18 cellular contexts compared by ENCODE assay signal in the genomic region with DNA sequence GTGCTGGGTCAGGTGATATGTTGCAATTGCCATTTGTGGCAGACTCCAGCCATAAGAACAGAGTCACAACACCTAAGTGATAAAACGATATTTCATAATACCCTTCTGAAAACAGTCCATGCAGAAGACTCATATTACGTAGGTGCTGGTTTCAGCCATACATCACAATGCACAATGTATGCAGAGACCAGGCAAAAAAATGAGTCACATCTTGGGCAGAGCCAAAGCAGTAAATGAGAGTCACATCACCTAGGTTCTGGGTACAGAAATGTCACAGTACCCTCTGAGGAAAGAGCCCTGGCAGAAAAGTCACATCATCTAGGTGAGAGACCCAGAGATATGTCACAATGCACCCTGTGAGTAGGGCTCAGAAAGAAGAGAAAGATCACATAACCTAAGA.
DNase-seq lines count a peak whose midpoint lies in the region; ATAC-seq and TF ChIP-seq lines count a peak whose summit lies in the region.
"Had no signal": no experiment of that assay in that cellular context is flagged by ENCODE, and none has a peak within 500 bp of the region (broad histone marks: within the 10 kb centered on the region; RNA-seq: fewer than 3 reads in every experiment).

No MANE protein-coding gene starts in this region.

- no peaks in the 10 kb centered on the region for H3K4me1 Mint-ChIP-seq in activated T-helper 17 cell treated with anti-CD3 and anti-CD28 coated beads, Interleukin-2, amount 50 U/mL, for 72 hours
- no peaks in the 10 kb centered on the region for H3K4me1 Mint-ChIP-seq in stimulated activated effector memory CD8-positive, alpha-beta T cell treated with anti-CD3 and anti-CD28 coated beads, Interleukin-12 subunit alpha, Interleukin-12 subunit beta, amount 100 ng/mL, for 72 hours
- H3K4me1 Mint-ChIP-seq: B cell had no signal

- H3K27ac ChIP-seq in PC-3 (ENCODE audit: low read length) = no peak overlapping the region
- peak overlapping the region; percentile 63 for H3K27ac ChIP-seq in epithelial cell of prostate
- H3K27ac ChIP-seq: A549; BLaER1 treated with 17β-estradiol and CSF1 and Interleukin-3, amounts not matched to agents 10 nM and 100 nM; C4-2B had no signal

- no peak overlapping the region for H2AFZ ChIP-seq in PC-3 (ENCODE audit: low read length)

- ATAC-seq in PC-3 (no peak), HG02938 (IDR thresholded peaks at IDR 0.05; ENCODE audit: unreplicated experiment) (no peak)
- ATAC-seq in activated T-helper 17 cell treated with anti-CD3 and anti-CD28 coated beads, Interleukin-2, amount 50 U/mL, for 72 hours (replicated peaks) = peak; percentile 46
- peak; percentile 56 for ATAC-seq in stimulated activated effector memory CD8-positive, alpha-beta T cell treated with anti-CD3 and anti-CD28 coated beads, Interleukin-12 subunit alpha, Interleukin-12 subunit beta, amount 100 ng/mL, for 72 hours
- ATAC-seq: A549; CD8-positive, alpha-beta T cell had no signal

- H4K20me1 ChIP-seq in PC-3 (ENCODE audit: low read length) = no peaks in the 10 kb centered on the region
- H4K20me1 ChIP-seq: BLaER1 treated with 17β-estradiol and CSF1 and Interleukin-3, amounts not matched to agents 10 nM and 100 nM had no signal

- CTCF ChIA-PET in PC-3 (lab: Charles Lee) = no interaction called here

- no peaks in the 10 kb centered on the region for H3K27me3 ChIP-seq in PC-3 (ENCODE audit: low read length)
- H3K27me3 ChIP-seq: BLaER1 treated with 17β-estradiol and CSF1 and Interleukin-3, amounts not matched to agents 10 nM and 100 nM had no signal

- BruUV-seq in PC-3 (replicated peaks; lab: Mats Ljungman, UMichigan) = no TSS peak

- H3F3A ChIP-seq in PC-3 (ENCODE audit: low read length, unreplicated experiment) = no peaks in the 10 kb centered on the region

- intact Hi-C loops in PC-3 (cut with micrococcal nuclease) = no loop called here

- H3K4me1 ChIP-seq in PC-3 (ENCODE audit: insufficient read depth, low read length) = no peaks in the 10 kb centered on the region
- H3K4me1 ChIP-seq: A549 had no signal

- no peaks in the 10 kb centered on the region for H3K79me2 ChIP-seq in PC-3 (ENCODE audit: low read length)

- H3K9me3 Mint-ChIP-seq in activated T-helper 17 cell treated with anti-CD3 and anti-CD28 coated beads, Interleukin-2, amount 50 U/mL, for 72 hours = no peaks in the 10 kb centered on the region
- H3K9me3 Mint-ChIP-seq in stimulated activated effector memory CD8-positive, alpha-beta T cell treated with anti-CD3 and anti-CD28 coated beads, Interleukin-12 subunit alpha, Interleukin-12 subunit beta, amount 100 ng/mL, for 72 hours = no peaks in the 10 kb centered on the region
- H3K9me3 Mint-ChIP-seq: CD8-positive, alpha-beta T cell had no signal

- H3K4me3 Mint-ChIP-seq in activated T-helper 17 cell treated with anti-CD3 and anti-CD28 coated beads, Interleukin-2, amount 50 U/mL, for 72 hours = no peak overlapping the region
- H3K4me3 Mint-ChIP-seq in stimulated activated effector memory CD8-positive, alpha-beta T cell treated with anti-CD3 and anti-CD28 coated beads, Interleukin-12 subunit alpha, Interleukin-12 subunit beta, amount 100 ng/mL, for 72 hours = no peak overlapping the region
- H3K4me3 Mint-ChIP-seq: B cell; CD4-positive, alpha-beta T cell; CD8-positive, alpha-beta T cell had no signal

- H3K9me3 ChIP-seq in PC-3 (ENCODE audit: low read length) = no peaks in the 10 kb centered on the region

- no peak for TF ChIP-seq CTCF in PC-3 (conservative IDR thresholded peaks at IDR 0.05; ENCODE audit: low read depth, low read length)

- no peak overlapping the region for H3K9ac ChIP-seq in PC-3 (ENCODE audit: low read length)
- H3K9ac ChIP-seq: BLaER1 treated with 17β-estradiol and CSF1 and Interleukin-3, amounts not matched to agents 10 nM and 100 nM had no signal

- DNase-seq in PC-3 (peak; percentile 23), epithelial cell of prostate (ENCODE audit: low read depth, low spot score) (no peak), SIG-M5 (lab: John Stamatoyannopoulos, UW) (no peak)
- no peak for DNase-seq in stimulated activated effector memory CD8-positive, alpha-beta T cell treated with anti-CD3 and anti-CD28 coated beads, Interleukin-12 subunit alpha, Interleukin-12 subunit beta, amount 100 ng/mL, for 72 hours (ENCODE audit: low spot score in 2 of 2)
- no peak for DNase-seq in effector CD4-positive, alpha-beta T cell
- DNase-seq: AML-193; Caco-2; Calu3; CD4-positive, alpha-beta T cell; CD8-positive, alpha-beta T cell; DMS79 treated with DMSO at 0.1 percent for 48 hours; GF-D8 had no signal

- no peaks in the 10 kb centered on the region for H3K36me3 Mint-ChIP-seq in activated T-helper 17 cell treated with anti-CD3 and anti-CD28 coated beads, Interleukin-2, amount 50 U/mL, for 72 hours (ENCODE audit: low read depth)
- no peaks in the 10 kb centered on the region for H3K36me3 Mint-ChIP-seq in stimulated activated effector memory CD8-positive, alpha-beta T cell treated with anti-CD3 and anti-CD28 coated beads, Interleukin-12 subunit alpha, Interleukin-12 subunit beta, amount 100 ng/mL, for 72 hours
- H3K36me3 Mint-ChIP-seq: CD8-positive, alpha-beta T cell had no signal

- no peaks in the 10 kb centered on the region for H3K36me3 ChIP-seq in PC-3 (ENCODE audit: low read depth, low read length)
- H3K36me3 ChIP-seq: BLaER1 treated with 17β-estradiol and CSF1 and Interleukin-3, amounts not matched to agents 10 nM and 100 nM had no signal

- H3K4me2 ChIP-seq in PC-3 (ENCODE audit: low read length) = no peak overlapping the region
- H3K4me2 ChIP-seq: A549; BLaER1 treated with 17β-estradiol and CSF1 and Interleukin-3, amounts not matched to agents 10 nM and 100 nM had no signal

- H3K27ac Mint-ChIP-seq in activated T-helper 17 cell treated with anti-CD3 and anti-CD28 coated beads, Interleukin-2, amount 50 U/mL, for 72 hours = no peak overlapping the region
- H3K27ac Mint-ChIP-seq in stimulated activated effector memory CD8-positive, alpha-beta T cell treated with anti-CD3 and anti-CD28 coated beads, Interleukin-12 subunit alpha, Interleukin-12 subunit beta, amount 100 ng/mL, for 72 hours = no peak overlapping the region
- H3K27ac Mint-ChIP-seq: B cell; CD4-positive, alpha-beta T cell; CD8-positive, alpha-beta T cell had no signal

- no peaks in the 10 kb centered on the region for H3K9me2 ChIP-seq in PC-3 (replicated peaks; ENCODE audit: low read length)

- H3K27me3 Mint-ChIP-seq in activated T-helper 17 cell treated with anti-CD3 and anti-CD28 coated beads, Interleukin-2, amount 50 U/mL, for 72 hours = peaks cover 5% of the 10 kb centered on the region
- H3K27me3 Mint-ChIP-seq: B cell; CD4-positive, alpha-beta T cell had no signal

- POLR2A ChIA-PET in PC-3 (lab: Charles Lee; ENCODE audit: unreplicated experiment) = no interaction called here

- H3K4me3 ChIP-seq in PC-3 (ENCODE audit: low read length) = no peak overlapping the region
- H3K4me3 ChIP-seq: A549; BLaER1 treated with 17β-estradiol and CSF1 and Interleukin-3, amounts not matched to agents 10 nM and 100 nM had no signal

Comparison
In these comparisons a context has a peak if more than half of its experiments do, and no peak if none do; other contexts are left out.
1. ATAC-seq: peak in activated T-helper 17 cell treated with anti-CD3 and anti-CD28 coated beads, Interleukin-2, amount 50 U/mL, for 72 hours (single experiment) and stimulated activated effector memory CD8-positive, alpha-beta T cell treated with anti-CD3 and anti-CD28 coated beads, Interleukin-12 subunit alpha, Interleukin-12 subunit beta, amount 100 ng/mL, for 72 hours (single experiment); none in PC-3 (single experiment) and HG02938 (single experiment).